In genomic region chr9:137294091-137294683, GRCh38 we compare ENCODE assay signal across 8 cellular contexts. TPM values are rescaled to one million over a fixed set of nuclear protein-coding genes. Genes with fewer than 3 reads are reported as not detected.
A peak's percentile ranks its signal among the peaks of the same experiment; 100 is the strongest.
DNase-seq lines count a peak whose midpoint lies in the region; ATAC-seq and TF ChIP-seq lines count a peak whose summit lies in the region.

No MANE protein-coding gene starts in this region.

- no peak overlapping the region for H3K4me3 ChIP-seq in CD8-positive, alpha-beta memory T cell (ENCODE audit: low read length)
- H3K4me3 ChIP-seq in fibroblast of villous mesenchyme (ENCODE audit: low read depth, low read length) (peak overlapping the region; percentile 35), stomach (peak overlapping the region in 1 of 4 donors; percentile 47)

- 16 to 34% (median 26%) methylated on average over 11 of the region's 11 CpGs for WGBS in stomach, 5 donors

- peak overlapping the region; percentile 17 to 67 (median 45) for H3K4me3 Mint-ChIP-seq in CD8-positive, alpha-beta memory T cell
- H3K4me3 Mint-ChIP-seq in T-helper 17 cell, result no peak overlapping the region

- peaks cover 7% of the 10 kb centered on the region for H3K4me1 ChIP-seq in CD8-positive, alpha-beta memory T cell (ENCODE audit: insufficient read depth, low read length)
- H3K4me1 ChIP-seq in stomach, result peaks cover 41 to 53% (median 45%) of the 10 kb centered on the region in 4 donors

- peak overlapping the region in 1 of 8 donors; percentile 67 for H3K27ac Mint-ChIP-seq in CD8-positive, alpha-beta memory T cell
- no peak overlapping the region for H3K27ac Mint-ChIP-seq in T-helper 17 cell

- no peak for TF ChIP-seq POLR2A in stomach (IDR thresholded peaks at IDR 0.05)

- CTCF ChIA-PET in CD8-positive, alpha-beta memory T cell (lab: Charles Lee), result interaction anchor here (0.9 kb wide), 1 partner anchor 14 kb away, joined by 3 read pairs; no protein-coding TSS in a partner anchor

- POLR2A ChIA-PET in CD8-positive, alpha-beta memory T cell (lab: Charles Lee), result no interaction called here

- H3K27ac ChIP-seq in CD8-positive, alpha-beta memory T cell (ENCODE audit: low read depth, low read length), result no peak overlapping the region
- H3K27ac ChIP-seq in stomach, result peak overlapping the region; percentile 85 to 98 (median 90)

- no peaks in the 10 kb centered on the region for H3K9me3 ChIP-seq in CD8-positive, alpha-beta memory T cell (ENCODE audit: low read length)
- H3K9me3 ChIP-seq in T-helper 17 cell (ENCODE audit: control insufficient read depth, low read length, poor library complexity, severe bottlenecking) (no peaks in the 10 kb centered on the region), stomach (no peaks in the 10 kb centered on the region)

- peaks cover 45% of the 10 kb centered on the region for H3K27me3 ChIP-seq in CD8-positive, alpha-beta memory T cell (ENCODE audit: insufficient read depth, low read length, poor library complexity, severe bottlenecking)
- H3K27me3 ChIP-seq in stomach, result peaks cover 7 to 69% (median 35%) of the 10 kb centered on the region in 3 donors

- peaks cover 0 to 9% (median 5%) of the 10 kb centered on the region in 3 donors for H3K4me1 Mint-ChIP-seq in CD8-positive, alpha-beta memory T cell
- H3K4me1 Mint-ChIP-seq in T-helper 17 cell, result peaks cover 5% of the 10 kb centered on the region

- ATAC-seq in T-helper 17 cell (peak; percentile 45), GM18858 (IDR thresholded peaks at IDR 0.05; ENCODE audit: unreplicated experiment) (no peak), GM21619 (IDR thresholded peaks at IDR 0.05; ENCODE audit: unreplicated experiment) (no peak)

- peaks cover 0 to 5% (median 0%) of the 10 kb centered on the region in 5 donors for H3K9me3 Mint-ChIP-seq in CD8-positive, alpha-beta memory T cell

- DNase-seq in CD8-positive, alpha-beta memory T cell, result no peak
- DNase-seq in HT1080 (ENCODE audit: low read depth) (peak; percentile 53), T-helper 17 cell (no peak), fibroblast of villous mesenchyme (ENCODE audit: low read depth) (peak; percentile 72), stomach (peak; percentile 90), medulla oblongata (ENCODE audit: extremely low spot score) (no peak)

- no peaks in the 10 kb centered on the region for H3K36me3 Mint-ChIP-seq in CD8-positive, alpha-beta memory T cell
- H3K36me3 Mint-ChIP-seq in T-helper 17 cell (ENCODE audit: low read depth), result peaks cover 2% of the 10 kb centered on the region

- no peaks in the 10 kb centered on the region for H3K36me3 ChIP-seq in CD8-positive, alpha-beta memory T cell (ENCODE audit: insufficient read depth, low read length)
- H3K36me3 ChIP-seq in stomach, result no peaks in the 10 kb centered on the region

- intact Hi-C loops in stomach (cut with DNase I; ENCODE audit: low total_unique reads), result no loop called here

- no peak for TF ChIP-seq EP300 in stomach (IDR thresholded peaks at IDR 0.05)

- H3K27me3 Mint-ChIP-seq in CD8-positive, alpha-beta memory T cell, result peaks cover 32 to 33% of the 10 kb centered on the region in 2 donors
- H3K27me3 Mint-ChIP-seq in T-helper 17 cell, result peaks cover 33% of the 10 kb centered on the region

- no peak for TF ChIP-seq CTCF in fibroblast of villous mesenchyme (IDR thresholded peaks at IDR 0.05; ENCODE audit: insufficient read depth, low read depth, low read length)
- no peak for TF ChIP-seq CTCF in stomach (IDR thresholded peaks at IDR 0.05)

RNA-seq across cellular contexts. Expression of gene NRARP, which starts 7.9 kb away (rescaled TPM):
- total RNA-seq in CD8-positive, alpha-beta memory T cell, result 1 to 10 TPM; 1.9 to 2.3 TPM
- polyA plus RNA-seq in CD8-positive, alpha-beta memory T cell, result not detected
- 0.30 and 0.90 TPM in 2 replicates for total RNA-seq in HT1080 (2014; rRNA removed; shearing (Covaris generic))
- polyA plus RNA-seq in HT1080 (2015; cell fraction: cytosol; rRNA removed), result 1.1 and 1.2 TPM in 2 replicates
- 0.14 and 0.16 TPM in 2 replicates for polyA plus RNA-seq in HT1080 (2015; cell fraction: nucleus; rRNA removed)
- total RNA-seq in T-helper 17 cell, result under 1 TPM; 0.42 to 0.91 TPM
- total RNA-seq in fibroblast of villous mesenchyme, result under 0.01 and 0.32 TPM in 2 replicates
- 100 to 1,000 TPM in 1 of 5 donors, 10 to 100 TPM in 2, 1 to 10 TPM in 2; 1.2 to 323 (median 14.6) TPM for total RNA-seq in stomach
- polyA plus RNA-seq in stomach, result 1 to 10 TPM; 1.5 to 2.7 (median 2.0) TPM

RNA-seq across cellular contexts. Expression of gene TOR4A, which starts 16.7 kb away (rescaled TPM):
- 1 to 10 TPM; 3.3 to 3.9 TPM for total RNA-seq in CD8-positive, alpha-beta memory T cell
- polyA plus RNA-seq in CD8-positive, alpha-beta memory T cell, result 1.8 TPM
- 66.1 and 74.7 TPM in 2 replicates for total RNA-seq in HT1080 (2014; rRNA removed; shearing (Covaris generic))
- 49.1 and 50.4 TPM in 2 replicates for polyA plus RNA-seq in HT1080 (2015; cell fraction: cytosol; rRNA removed)
- 47.9 and 51.4 TPM in 2 replicates for polyA plus RNA-seq in HT1080 (2015; cell fraction: nucleus; rRNA removed)
- total RNA-seq in T-helper 17 cell (1 to 10 TPM; 2.1 to 4.0 TPM), fibroblast of villous mesenchyme (39.3 and 42.3 TPM in 2 replicates), stomach (100 to 1,000 TPM in 1 of 5 donors, 10 to 100 TPM in 3, 1 to 10 TPM in 1; 9.9 to 180 (median 29.9) TPM)
- 1 to 10 TPM; 5.9 to 8.9 (median 6.0) TPM for polyA plus RNA-seq in stomach

RNA-seq across cellular contexts. Expression of gene NELFB, which starts 39.1 kb away (rescaled TPM):
- 10 to 100 TPM; 67.5 to 72.0 TPM for total RNA-seq in CD8-positive, alpha-beta memory T cell
- 34.8 TPM for polyA plus RNA-seq in CD8-positive, alpha-beta memory T cell
- total RNA-seq in HT1080 (2014; rRNA removed; shearing (Covaris generic)), result 78.8 and 83.3 TPM in 2 replicates
- 60.1 and 62.8 TPM in 2 replicates for polyA plus RNA-seq in HT1080 (2015; cell fraction: cytosol; rRNA removed)
- 47.3 and 50.0 TPM in 2 replicates for polyA plus RNA-seq in HT1080 (2015; cell fraction: nucleus; rRNA removed)
- 10 to 100 TPM; 33.2 to 37.8 TPM for total RNA-seq in T-helper 17 cell
- total RNA-seq in fibroblast of villous mesenchyme, result 47.1 and 48.6 TPM in 2 replicates
- total RNA-seq in stomach, result 100 to 1,000 TPM in 1 of 5 donors, 10 to 100 TPM in 4; 11.2 to 134 (median 44.9) TPM
- polyA plus RNA-seq in stomach, result 10 to 100 TPM; 29.0 to 38.0 (median 34.2) TPM

RNA-seq across cellular contexts. Expression of gene STPG3, which starts 43.1 kb away (rescaled TPM):
- total RNA-seq in CD8-positive, alpha-beta memory T cell, result under 1 TPM; 0.27 to 0.28 TPM
- not detected for polyA plus RNA-seq in CD8-positive, alpha-beta memory T cell
- not detected in 2 replicates for total RNA-seq in HT1080 (2014; rRNA removed; shearing (Covaris generic))
- not detected in 2 replicates for polyA plus RNA-seq in HT1080 (2015; cell fraction: cytosol; rRNA removed)
- not detected in 2 replicates for polyA plus RNA-seq in HT1080 (2015; cell fraction: nucleus; rRNA removed)
- total RNA-seq in T-helper 17 cell (under 1 TPM in 1 of 2 donors, not detected in 1; 0.62 TPM), fibroblast of villous mesenchyme (not detected in 2 replicates), stomach (not detected)
- polyA plus RNA-seq in stomach, result not detected

RNA-seq across cellular contexts. Expression of gene TUBB4B, which starts 53.1 kb away (rescaled TPM):
- total RNA-seq in CD8-positive, alpha-beta memory T cell, result 100 to 1,000 TPM; 322 to 331 TPM
- polyA plus RNA-seq in CD8-positive, alpha-beta memory T cell, result 64.6 TPM
- total RNA-seq in HT1080 (2014; rRNA removed; shearing (Covaris generic)), result 624 and 993 TPM in 2 replicates
- polyA plus RNA-seq in HT1080 (2015; cell fraction: cytosol; rRNA removed), result 942 and 960 TPM in 2 replicates
- 1,205 and 1,385 TPM in 2 replicates for polyA plus RNA-seq in HT1080 (2015; cell fraction: nucleus; rRNA removed)
- total RNA-seq in T-helper 17 cell, result 10 to 100 TPM; 81.0 to 90.5 TPM
- 151 and 218 TPM in 2 replicates for total RNA-seq in fibroblast of villous mesenchyme
- total RNA-seq in stomach, result 100 to 1,000 TPM in 4 of 5 donors, 10 to 100 TPM in 1; 69.4 to 170 (median 115) TPM
- polyA plus RNA-seq in stomach, result 100 to 1,000 TPM; 188 to 292 (median 215) TPM

Comparison
In these comparisons a context has a peak if more than half of its experiments do, and no peak if none do; other contexts are left out.
1. DNase-seq: peak in HT1080 (single experiment), fibroblast of villous mesenchyme (single experiment) and stomach (single experiment); none in CD8-positive, alpha-beta memory T cell (0 of 5), T-helper 17 cell (0 of 3) and medulla oblongata (single experiment).